Comparison of ENCODE assay signal across 8 cellular contexts in genomic region chr3:129277829-129278271, GRCh38. TPM values are rescaled to one million over a fixed set of nuclear protein-coding genes. Genes with fewer than 3 reads are reported as not detected.
DNase-seq lines count a peak whose midpoint lies in the region; ATAC-seq, FAIRE-seq and TF ChIP-seq lines count a peak whose summit lies in the region.

No MANE protein-coding gene starts in this region.

- no peak for FAIRE-seq in kidney (lab: Jason Lieb, UNC)

- peaks cover 8% of the 10 kb centered on the region for H3K4me1 ChIP-seq in BE2C
- H3K4me1 ChIP-seq in HUES48 (ENCODE audit: control insufficient read depth, insufficient read depth, low read length), result peaks cover 14% of the 10 kb centered on the region
- H3K4me1 ChIP-seq in ascending aorta, result peaks cover 0 to 14% of the 10 kb centered on the region in 2 donors
- peaks cover 6 to 9% of the 10 kb centered on the region in 2 donors for H3K4me1 ChIP-seq in kidney (ENCODE audit: control insufficient read depth in 1 of 2, insufficient read depth in 1 of 2, low read depth in 1 of 2, low read length in 2 of 2)
- peaks cover 6% of the 10 kb centered on the region for H3K4me1 ChIP-seq in testis

- H3K27ac ChIP-seq in HUES48 (ENCODE audit: low read depth, low read length) (peak overlapping the region; percentile 98), ascending aorta (peak overlapping the region; percentile 95 to 98), kidney (ENCODE audit: low read depth in 2 of 2, low read length in 2 of 2) (peak overlapping the region; percentile 92 to 95), testis (peak overlapping the region; percentile 97)

- H3K9me3 ChIP-seq in BE2C (no peaks in the 10 kb centered on the region), HUES48 (ENCODE audit: control insufficient read depth, insufficient read depth, low read length) (no peaks in the 10 kb centered on the region), ascending aorta (no peaks in the 10 kb centered on the region), kidney (ENCODE audit: control insufficient read depth in 1 of 2, low read length in 2 of 2) (no peaks in the 10 kb centered on the region), testis (no peaks in the 10 kb centered on the region)

- DNase-seq in BE2C, result peak; percentile 48
- no peak for DNase-seq in ascending aorta (ENCODE audit: low spot score in 2 of 2)
- DNase-seq in kidney, result no peak
- DNase-seq in testis, result peak; percentile 22
- no peak for DNase-seq in NCI-H446 treated with DMSO at 0.1 percent for 48 hours (lab: John Stamatoyannopoulos, UW)
- no peak for DNase-seq in central memory CD4-positive, alpha-beta T cell

- peak overlapping the region; percentile 94 for H3K4me3 ChIP-seq in BE2C (ENCODE audit: low read depth, low read length)
- H3K4me3 ChIP-seq in HUES48 (ENCODE audit: low read depth, low read length), result peak overlapping the region; percentile 77
- peak overlapping the region; percentile 60 to 93 for H3K4me3 ChIP-seq in ascending aorta
- peak overlapping the region; percentile 81 to 84 for H3K4me3 ChIP-seq in kidney (ENCODE audit: low read length in 2 of 2)
- H3K4me3 ChIP-seq in testis, result peak overlapping the region; percentile 95 to 98

- H3K9ac ChIP-seq in HUES48 (ENCODE audit: low read depth, low read length) (peak overlapping the region; percentile 89), kidney (ENCODE audit: low read length in 2 of 2) (peak overlapping the region; percentile 67 to 88)

- no peak for ATAC-seq in HG03521 (IDR thresholded peaks at IDR 0.05; ENCODE audit: unreplicated experiment)

- no peak for TF ChIP-seq POLR2A in testis (IDR thresholded peaks at IDR 0.05)

- TF ChIP-seq CTCF in BE2C (IDR thresholded peaks at IDR 0.05; ENCODE audit: low read depth, low read length) (no peak), ascending aorta (IDR thresholded peaks at IDR 0.05) (no peak), kidney (IDR thresholded peaks at IDR 0.05; ENCODE audit: borderline replicate concordance, extremely low read depth, insufficient read depth) (no peak), testis (IDR thresholded peaks at IDR 0.05) (no peak)

- intact Hi-C loops in ascending aorta (cut with DNase I) (loop anchor here (1.0 kb wide), 2 partner anchors 27 to 29 kb away; partner anchors contain the start of gene COPG1), kidney (cut with DNase I) (no loop called here), testis (cut with DNase I; ENCODE audit: low total_unique reads) (loop anchor here (5.0 kb wide), 1 partner anchor 39 kb away; a partner anchor contains a TSS)

- H3K27me3 ChIP-seq in BE2C (no peaks in the 10 kb centered on the region), HUES48 (ENCODE audit: control insufficient read depth, insufficient read depth, low read length) (no peaks in the 10 kb centered on the region), ascending aorta (no peaks in the 10 kb centered on the region), testis (no peaks in the 10 kb centered on the region)

- peaks cover 40% of the 10 kb centered on the region for H3K36me3 ChIP-seq in BE2C
- peaks cover 48% of the 10 kb centered on the region for H3K36me3 ChIP-seq in HUES48 (ENCODE audit: control insufficient read depth, insufficient read depth, low read length)
- peaks cover 43 to 49% of the 10 kb centered on the region in 2 donors for H3K36me3 ChIP-seq in ascending aorta
- peaks cover 21 to 36% of the 10 kb centered on the region in 2 donors for H3K36me3 ChIP-seq in kidney (ENCODE audit: control insufficient read depth in 1 of 2, insufficient read depth in 2 of 2, low read length in 2 of 2)
- no peaks in the 10 kb centered on the region for H3K36me3 ChIP-seq in testis (ENCODE audit: low read depth, missing control alignments)

- 50 to 59% methylated on average over 11 of the region's 11 CpGs for WGBS in testis, 2 donors

RNA-seq across cellular contexts. Expression of gene HMCES, which starts 0.8 kb away (rescaled TPM):
- polyA plus RNA-seq in BE2C (2012; ENCODE audit: insufficient read depth, insufficient read length, low read depth), result 58.8 TPM
- total RNA-seq in ascending aorta (11.2 TPM), kidney (40.1 TPM), testis (10 to 100 TPM; 37.8 to 41.6 TPM)
- polyA plus RNA-seq in kidney (ENCODE audit: insufficient read depth, low read depth, low replicate concordance) (37.4 TPM), testis (ENCODE audit: insufficient read depth, low read depth, low replicate concordance) (81.5 TPM)

RNA-seq across cellular contexts. Expression of gene COPG1, which starts 28.4 kb away (rescaled TPM):
- 137 TPM for polyA plus RNA-seq in BE2C (2012; ENCODE audit: insufficient read depth, insufficient read length, low read depth)
- 224 TPM for total RNA-seq in ascending aorta
- 173 TPM for total RNA-seq in kidney
- 107 TPM for polyA plus RNA-seq in kidney (ENCODE audit: insufficient read depth, low read depth, low replicate concordance)
- total RNA-seq in testis, result 10 to 100 TPM; 94.5 to 98.2 TPM
- polyA plus RNA-seq in testis (ENCODE audit: insufficient read depth, low read depth, low replicate concordance), result 113 TPM

Comparison
In these comparisons a context has a peak if more than half of its experiments do, and no peak if none do; other contexts are left out.
1. DNase-seq: peak in BE2C (single experiment) and testis (single experiment); none in ascending aorta (0 of 2), kidney (single experiment), NCI-H446 treated with DMSO at 0.1 percent for 48 hours (single experiment) and central memory CD4-positive, alpha-beta T cell (single experiment).
2. Peak in every context shown above with its lines, with median percentiles within 50 percentile points of each other: H3K4me3 ChIP-seq and H3K27ac ChIP-seq.